Comparison of ENCODE assay signal across 14 cellular contexts in the genomic region with DNA sequence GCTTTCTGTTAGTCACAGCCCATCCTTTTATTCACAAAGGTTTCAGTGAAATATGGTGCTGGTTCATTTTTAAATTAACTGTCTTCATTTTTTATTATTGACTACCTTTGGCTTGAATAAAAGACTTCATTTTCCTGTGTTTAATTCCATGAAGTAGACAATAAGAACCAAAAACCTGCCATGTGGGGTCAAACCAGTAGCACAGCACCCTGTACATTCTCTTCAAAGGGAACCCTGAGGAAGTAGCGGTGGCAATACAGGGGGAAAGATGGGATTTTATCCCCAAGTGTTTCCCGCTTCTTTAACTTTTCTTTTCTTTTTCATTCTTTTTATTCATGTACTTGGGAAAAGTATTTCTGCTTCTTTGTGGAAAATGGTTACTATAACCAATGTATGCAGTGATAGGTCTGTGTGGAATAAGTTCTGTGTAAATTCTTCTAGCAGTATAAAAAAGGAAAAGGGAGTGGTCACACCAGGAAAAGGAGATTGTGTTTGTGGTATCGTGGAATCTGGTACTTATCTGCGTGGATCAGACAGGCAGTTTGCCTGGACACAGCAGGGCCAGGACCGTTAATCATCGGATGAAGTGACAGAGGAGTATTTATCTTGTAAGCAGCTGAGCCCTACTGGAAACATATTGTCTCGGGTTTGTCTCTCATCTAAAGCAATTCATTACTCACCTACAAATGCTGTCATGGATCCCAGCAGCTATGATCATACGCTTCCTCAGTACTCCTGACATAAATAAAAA.
DNase-seq lines count a peak whose midpoint lies in the region; ATAC-seq and TF ChIP-seq lines count a peak whose summit lies in the region.
"Had no signal": no experiment of that assay in that cellular context is flagged by ENCODE, and none has a peak within 500 bp of the region (broad histone marks: within the 10 kb centered on the region; RNA-seq: fewer than 3 reads in every experiment).

No MANE protein-coding gene starts in this region.

- no peaks in the 10 kb centered on the region for H3K27me3 ChIP-seq in RWPE2 (ENCODE audit: insufficient read depth, poor library complexity, severe bottlenecking)
- H3K27me3 ChIP-seq: esophagus squamous epithelium, neutrophil had no signal

- intact Hi-C loops in Right ventricle myocardium superior (cut with DNase I) = no loop called here

- no peak overlapping the region for H3K27ac ChIP-seq in RWPE2 (ENCODE audit: poor library complexity, severe bottlenecking)
- H3K27ac ChIP-seq: A549, esophagus squamous epithelium, neutrophil had no signal

- no peak for TF ChIP-seq CTCF in RWPE2 (IDR thresholded peaks at IDR 0.05; ENCODE audit: poor library complexity, severe bottlenecking)

- DNase-seq in NCI-H2171 treated with DMSO at 0.1 percent for 48 hours (lab: John Stamatoyannopoulos, UW) (peak; percentile 27), NCI-H2171 (lab: John Stamatoyannopoulos, UW) (no peak), RWPE2 (ENCODE audit: low spot score) (no peak), erythroblast (lab: John Stamatoyannopoulos, UW) (peak; percentile 5 to 60), pulmonary artery endothelial cell (ENCODE audit: low read depth, low spot score) (peak; percentile 7), SIG-M5 (lab: John Stamatoyannopoulos, UW) (no peak), Right ventricle myocardium superior (no peak)
- DNase-seq: esophagus squamous epithelium; kidney; NCI-H526 treated with DMSO at 0.1 percent for 48 hours; stimulated activated naive CD4-positive, alpha-beta T cell treated with Interleukin-2 at 50 U/mL for 16 hours had no signal

- no peaks in the 10 kb centered on the region for H3K9me3 ChIP-seq in RWPE2 (ENCODE audit: severe bottlenecking)
- H3K9me3 ChIP-seq: A549, esophagus squamous epithelium, neutrophil had no signal

- ATAC-seq in RWPE2 (ENCODE audit: low read depth) (peak; percentile 14; the same call in 1 of the 3 replicates), Right ventricle myocardium superior (ENCODE audit: poor library complexity) (no peak), HG02642 (IDR thresholded peaks at IDR 0.05; ENCODE audit: poor library complexity, unreplicated experiment) (no peak)
- ATAC-seq: A549 had no signal

- H3K4me1 ChIP-seq in RWPE2 (ENCODE audit: insufficient read depth, poor library complexity, severe bottlenecking) = no peaks in the 10 kb centered on the region

- H3K36me3 ChIP-seq in RWPE2 (ENCODE audit: low read depth) = peaks cover 17% of the 10 kb centered on the region; the same call in 1 of the 2 replicates
- H3K36me3 ChIP-seq: neutrophil had no signal

- no peak for TF ChIP-seq POLR2A in erythroblast (IDR thresholded peaks at IDR 0.05; ENCODE audit: low read length)

- H3K4me3 ChIP-seq in RWPE2 (ENCODE audit: severe bottlenecking) = no peak overlapping the region
- H3K4me3 ChIP-seq: A549, esophagus squamous epithelium had no signal

Comparison
In these comparisons a context has a peak if more than half of its experiments do, and no peak if none do; other contexts are left out.
1. DNase-seq: peak in NCI-H2171 treated with DMSO at 0.1 percent for 48 hours (single experiment), erythroblast (2 of 2) and pulmonary artery endothelial cell (single experiment); none in NCI-H2171 (single experiment), RWPE2 (single experiment), SIG-M5 (single experiment) and Right ventricle myocardium superior (single experiment).